In genomic region chrX:85003655-85004244, GRCh38 we compare ENCODE assay signal across 8 cellular contexts. TPM values are rescaled to one million over a fixed set of nuclear protein-coding genes. Genes with fewer than 3 reads are reported as not detected.
DNase-seq lines count a peak whose midpoint lies in the region; ATAC-seq, FAIRE-seq and TF ChIP-seq lines count a peak whose summit lies in the region.

Gene APOOL (plus strand): TSS chrX:85003877. CDS start chrX:85003913, 36 bp downstream.

- no peaks in the 10 kb centered on the region for H3K36me3 ChIP-seq in KMS-11 (ENCODE audit: insufficient read depth)
- H3K36me3 ChIP-seq in fibroblast of lung (ENCODE audit: control insufficient read depth, insufficient read depth, low read length): no peaks in the 10 kb centered on the region
- H3K36me3 ChIP-seq in naive thymus-derived CD4-positive, alpha-beta T cell (ENCODE audit: control insufficient read depth in 2 of 3, insufficient read depth in 3 of 3, low read length in 3 of 3): no peaks in the 10 kb centered on the region

- DNase-seq in DMS53 (lab: John Stamatoyannopoulos, UW) (peak; percentile 97), RCC 7860 (ENCODE audit: low spot score) (peak; percentile 77), fibroblast of lung (ENCODE audit: low read depth in 2 of 2) (peak; percentile 90)
- DNase-seq in activated T-cell treated with anti-CD3 and anti-CD28 coated beads, Interleukin-2, amount 50 U/mL, for 72 hours: peak; percentile 81 to 86
- peak; percentile 40 to 79 (median 69) for DNase-seq in naive thymus-derived CD4-positive, alpha-beta T cell

- peak within 1 kb of the TSS; percentile 85 to 90 for H3K4me3 Mint-ChIP-seq in activated T-cell treated with anti-CD3 and anti-CD28 coated beads, Interleukin-2, amount 50 U/mL, for 72 hours
- peak within 1 kb of the TSS; percentile 79 to 93 (median 90) for H3K4me3 Mint-ChIP-seq in naive thymus-derived CD4-positive, alpha-beta T cell
- H3K4me3 Mint-ChIP-seq in stimulated activated memory B cell treated with anti-CD40 and anti-IgM and Interleukin-4, amounts not matched to agents 10 μg/mL and 1 μg/mL and 100 μg/mL, for 72 hours: peak within 1 kb of the TSS; percentile 89

- peak; percentile 87 for FAIRE-seq in RCC 7860 (lab: Jason Lieb, UNC)

- H3K27me3 Mint-ChIP-seq in activated T-cell treated with anti-CD3 and anti-CD28 coated beads, Interleukin-2, amount 50 U/mL, for 72 hours (ENCODE audit: low read depth): no peaks in the 10 kb centered on the region
- H3K27me3 Mint-ChIP-seq in naive thymus-derived CD4-positive, alpha-beta T cell: peaks cover 0 to under 1% (median 0%) of the 10 kb centered on the region in 5 donors
- no peaks in the 10 kb centered on the region for H3K27me3 Mint-ChIP-seq in stimulated activated memory B cell treated with anti-CD40 and anti-IgM and Interleukin-4, amounts not matched to agents 10 μg/mL and 1 μg/mL and 100 μg/mL, for 72 hours

- peak within 1 kb of the TSS; percentile 77 for H3K27ac Mint-ChIP-seq in activated T-cell treated with anti-CD3 and anti-CD28 coated beads, Interleukin-2, amount 50 U/mL, for 72 hours
- peak within 1 kb of the TSS; percentile 57 to 91 (median 75) for H3K27ac Mint-ChIP-seq in naive thymus-derived CD4-positive, alpha-beta T cell
- H3K27ac Mint-ChIP-seq in stimulated activated memory B cell treated with anti-CD40 and anti-IgM and Interleukin-4, amounts not matched to agents 10 μg/mL and 1 μg/mL and 100 μg/mL, for 72 hours: peak within 1 kb of the TSS; percentile 82

- POLR2A ChIA-PET in naive thymus-derived CD4-positive, alpha-beta T cell (lab: Charles Lee): interaction anchor here (0.8 kb wide), 1 partner anchor 8 kb away, joined by 3 read pairs; no protein-coding TSS in a partner anchor

- no peaks in the 10 kb centered on the region for H3K4me1 Mint-ChIP-seq in activated T-cell treated with anti-CD3 and anti-CD28 coated beads, Interleukin-2, amount 50 U/mL, for 72 hours (ENCODE audit: low read depth)
- H3K4me1 Mint-ChIP-seq in naive thymus-derived CD4-positive, alpha-beta T cell: peaks cover 9 to 35% (median 23%) of the 10 kb centered on the region in 7 donors
- H3K4me1 Mint-ChIP-seq in stimulated activated memory B cell treated with anti-CD40 and anti-IgM and Interleukin-4, amounts not matched to agents 10 μg/mL and 1 μg/mL and 100 μg/mL, for 72 hours: peaks cover 30% of the 10 kb centered on the region

- H3K4me3 ChIP-seq in KMS-11 (IDR thresholded peaks at IDR 0.05; ENCODE audit: insufficient read depth, low read depth, low read length) (no peak within 1 kb of the TSS), fibroblast of lung (replicated peaks in 1 of 4; ENCODE audit: control extremely low read depth in 1 of 4, insufficient read depth in 1 of 4, low read depth in 3 of 4, low read length in 4 of 4) (peak within 1 kb of the TSS; percentile 53 to 97 (median 74))
- peak within 1 kb of the TSS; percentile 81 for H3K4me3 ChIP-seq in naive thymus-derived CD4-positive, alpha-beta T cell (ENCODE audit: low read length)

- H3K9ac ChIP-seq in KMS-11 (peak within 1 kb of the TSS; percentile 66; the same call in 1 of the 2 replicates), fibroblast of lung (ENCODE audit: insufficient read depth, low read length) (peak within 1 kb of the TSS; percentile 69)

- H3K4me1 ChIP-seq in KMS-11 (ENCODE audit: low read depth, poor library complexity, severe bottlenecking): no peaks in the 10 kb centered on the region
- H3K4me1 ChIP-seq in fibroblast of lung (ENCODE audit: control insufficient read depth, extremely low read depth, insufficient read depth, low read length): no peaks in the 10 kb centered on the region
- H3K4me1 ChIP-seq in naive thymus-derived CD4-positive, alpha-beta T cell (ENCODE audit: control insufficient read depth in 2 of 2, insufficient read depth in 2 of 2, low read length in 2 of 2): peaks cover 0 to 6% of the 10 kb centered on the region in 2 donors

- peak within 1 kb of the TSS; percentile 83 for H2AFZ ChIP-seq in KMS-11 (ENCODE audit: low read depth)
- peak within 1 kb of the TSS; percentile 30 for H2AFZ ChIP-seq in fibroblast of lung (ENCODE audit: low read length)

- H3K79me2 ChIP-seq in KMS-11 (ENCODE audit: insufficient read depth, low read depth) (no peaks in the 10 kb centered on the region), fibroblast of lung (ENCODE audit: control insufficient read depth, insufficient read depth, low read length) (no peaks in the 10 kb centered on the region)

- H4K20me1 ChIP-seq in KMS-11 (ENCODE audit: insufficient read depth) (no peaks in the 10 kb centered on the region), fibroblast of lung (ENCODE audit: control insufficient read depth, extremely low read depth, insufficient read depth, low read length) (no peaks in the 10 kb centered on the region)

- CTCF ChIA-PET in naive thymus-derived CD4-positive, alpha-beta T cell (lab: Charles Lee): no interaction called here

- H3K9me3 ChIP-seq in fibroblast of lung (ENCODE audit: control insufficient read depth, insufficient read depth, low read depth, low read length): no peaks in the 10 kb centered on the region
- H3K9me3 ChIP-seq in naive thymus-derived CD4-positive, alpha-beta T cell (ENCODE audit: control insufficient read depth in 2 of 3, low read length in 3 of 3): no peaks in the 10 kb centered on the region

- peak within 1 kb of the TSS; percentile 49 for H3K27ac ChIP-seq in KMS-11
- peak within 1 kb of the TSS; percentile 59 for H3K27ac ChIP-seq in fibroblast of lung (ENCODE audit: insufficient read depth, low read length)
- peak within 1 kb of the TSS; percentile 67 for H3K27ac ChIP-seq in naive thymus-derived CD4-positive, alpha-beta T cell (ENCODE audit: low read depth, low read length)

- H3K36me3 Mint-ChIP-seq in activated T-cell treated with anti-CD3 and anti-CD28 coated beads, Interleukin-2, amount 50 U/mL, for 72 hours (ENCODE audit: insufficient read depth in 2 of 2): no peaks in the 10 kb centered on the region
- no peaks in the 10 kb centered on the region for H3K36me3 Mint-ChIP-seq in naive thymus-derived CD4-positive, alpha-beta T cell
- H3K36me3 Mint-ChIP-seq in stimulated activated memory B cell treated with anti-CD40 and anti-IgM and Interleukin-4, amounts not matched to agents 10 μg/mL and 1 μg/mL and 100 μg/mL, for 72 hours: no peaks in the 10 kb centered on the region

- H3K9me3 Mint-ChIP-seq in activated T-cell treated with anti-CD3 and anti-CD28 coated beads, Interleukin-2, amount 50 U/mL, for 72 hours: no peaks in the 10 kb centered on the region
- peaks cover 0 to 5% (median 0%) of the 10 kb centered on the region in 11 donors for H3K9me3 Mint-ChIP-seq in naive thymus-derived CD4-positive, alpha-beta T cell
- no peaks in the 10 kb centered on the region for H3K9me3 Mint-ChIP-seq in stimulated activated memory B cell treated with anti-CD40 and anti-IgM and Interleukin-4, amounts not matched to agents 10 μg/mL and 1 μg/mL and 100 μg/mL, for 72 hours

- H3K27me3 ChIP-seq in KMS-11 (ENCODE audit: insufficient read depth, low read depth) (no peaks in the 10 kb centered on the region), fibroblast of lung (ENCODE audit: control insufficient read depth, insufficient read depth, low read length) (no peaks in the 10 kb centered on the region)
- no peaks in the 10 kb centered on the region for H3K27me3 ChIP-seq in naive thymus-derived CD4-positive, alpha-beta T cell (ENCODE audit: control insufficient read depth in 2 of 2, insufficient read depth in 2 of 2, low read length in 2 of 2)

- peak; percentile 98 for ATAC-seq in GM21723 (IDR thresholded peaks at IDR 0.05; ENCODE audit: unreplicated experiment)
- peak; percentile 95 to 99 for ATAC-seq in activated T-cell treated with anti-CD3 and anti-CD28 coated beads, Interleukin-2, amount 50 U/mL, for 72 hours (replicated peaks in 1 of 2)
- peak; percentile 99 for ATAC-seq in naive thymus-derived CD4-positive, alpha-beta T cell
- peak; percentile 99 for ATAC-seq in stimulated activated memory B cell treated with anti-CD40 and anti-IgM and Interleukin-4, amounts not matched to agents 10 μg/mL and 1 μg/mL and 100 μg/mL, for 72 hours

- intact Hi-C loops in naive thymus-derived CD4-positive, alpha-beta T cell (cut with micrococcal nuclease): loop anchor here (2.0 to 10.0 kb wide), 2 partner anchors 503 to 1041 kb away; partner anchors contain the start of gene CHM (in 1 of the 2)

- TF ChIP-seq CTCF in KMS-11 (conservative IDR thresholded peaks at IDR 0.05; ENCODE audit: low read depth, low read length) (no peak), fibroblast of lung (conservative IDR thresholded peaks at IDR 0.05 in 1 of 2, IDR thresholded peaks at IDR 0.05 in 1 of 2; ENCODE audit: low read depth in 1 of 2, low read length in 2 of 2) (no peak)

- H3K4me2 ChIP-seq in KMS-11: peak within 1 kb of the TSS; percentile 51; the same call in 1 of the 2 replicates
- peak within 1 kb of the TSS; percentile 66 for H3K4me2 ChIP-seq in fibroblast of lung (ENCODE audit: extremely low read depth, insufficient read depth, low read length)

RNA-seq across cellular contexts. Expression of gene APOOL, which starts in this region (rescaled TPM):
- total RNA-seq in activated T-cell treated with anti-CD3 and anti-CD28 coated beads, Interleukin-2, amount 50 U/mL, for 72 hours: 10 to 100 TPM; 19.6 to 20.0 TPM
- 6.4 and 11.6 TPM in 2 replicates for total RNA-seq in fibroblast of lung
- polyA plus RNA-seq in fibroblast of lung: 5.8 and 5.9 TPM in 2 replicates
- polyA plus RNA-seq in fibroblast of lung (2012): 10.2 and 11.2 TPM in 2 replicates
- polyA minus RNA-seq in fibroblast of lung (ENCODE audit: low replicate concordance): 6.5 and 7.8 TPM in 2 replicates
- total RNA-seq in naive thymus-derived CD4-positive, alpha-beta T cell: 10 to 100 TPM in 3 of 5 experiments, 1 to 10 TPM in 2; 7.5 to 14.8 (median 10.2) TPM
- polyA plus RNA-seq in naive thymus-derived CD4-positive, alpha-beta T cell: 1 to 10 TPM; 6.1 to 6.7 TPM
